37 cellular contexts compared by ENCODE assay signal in genomic region chr15:100166313-100166712, GRCh38.
DNase-seq lines count a peak whose midpoint lies in the region; ATAC-seq, FAIRE-seq and TF ChIP-seq lines count a peak whose summit lies in the region.
"Had no signal": no experiment of that assay in that cellular context is flagged by ENCODE, and none has a peak within 500 bp of the region (broad histone marks: within the 10 kb centered on the region; RNA-seq: fewer than 3 reads in every experiment).

No MANE protein-coding gene starts in this region.

- no peaks in the 10 kb centered on the region for H3K36me3 Mint-ChIP-seq in activated naive CD4-positive, alpha-beta T cell treated with anti-CD3 and anti-CD28 coated beads, Interleukin-2, amount 10 ng/mL, durations not matched to agents 7 days and 5 days
- H3K36me3 Mint-ChIP-seq in T-helper 2 cell treated with Interferon-gamma antibody and Interleukin-4, amounts not matched to agents 5 μg/mL and 100 μg/mL, for 36 hours (ENCODE audit: low read depth): no peaks in the 10 kb centered on the region
- H3K36me3 Mint-ChIP-seq: CD14-positive monocyte; CD4-positive, CD25-positive, alpha-beta regulatory T cell; CD8-positive, alpha-beta T cell had no signal

- H3K36me3 ChIP-seq in PC-3 (ENCODE audit: low read depth, low read length) (no peaks in the 10 kb centered on the region; the same call in 1 of the 2 replicates), RWPE2 (ENCODE audit: low read depth) (no peaks in the 10 kb centered on the region), bronchial epithelial cell (ENCODE audit: control insufficient read depth, insufficient read depth, low read length) (no peaks in the 10 kb centered on the region), hepatocyte (replicated peaks; ENCODE audit: insufficient read depth, low read depth) (no peaks in the 10 kb centered on the region)
- H3K36me3 ChIP-seq: BE2C; BLaER1; BLaER1 treated with 17β-estradiol and CSF1 and Interleukin-3, amounts not matched to agents 10 nM and 100 nM had no signal

- H3K79me2 ChIP-seq in PC-3 (ENCODE audit: low read length) (no peaks in the 10 kb centered on the region), hepatocyte (no peaks in the 10 kb centered on the region)

- intact Hi-C loops in PC-3 (cut with micrococcal nuclease): no loop called here

- TF ChIP-seq CTCF in PC-3 (conservative IDR thresholded peaks at IDR 0.05; ENCODE audit: low read depth, low read length): no peak
- no peak for TF ChIP-seq CTCF in RWPE2 (IDR thresholded peaks at IDR 0.05; ENCODE audit: poor library complexity, severe bottlenecking)
- TF ChIP-seq CTCF in bronchial epithelial cell (IDR thresholded peaks at IDR 0.05; ENCODE audit: insufficient read depth, low read length, severe bottlenecking): no peak
- no peak for TF ChIP-seq CTCF in hepatocyte (IDR thresholded peaks at IDR 0.05; ENCODE audit: poor library complexity)

- DNase-seq in PC-3 (peak; percentile 59), RWPE2 (ENCODE audit: low spot score) (no peak), bronchial epithelial cell (ENCODE audit: low read depth) (peak; percentile 15), hepatocyte (ENCODE audit: low spot score) (no peak)
- DNase-seq in activated CD4-positive, CD25-positive, alpha-beta regulatory T cell treated with anti-CD3 and anti-CD28 coated beads, Interleukin-2, amount 50 U/mL, for 72 hours: no peak
- DNase-seq in activated naive CD4-positive, alpha-beta T cell treated with anti-CD3 and anti-CD28 coated beads, Interleukin-2, amount 10 ng/mL, durations not matched to agents 7 days and 5 days: no peak
- no peak for DNase-seq in T-helper 2 cell treated with Interferon-gamma antibody and Interleukin-4, amounts not matched to agents 5 μg/mL and 100 μg/mL, for 36 hours (ENCODE audit: low spot score)
- DNase-seq: 8988T; ACHN; AML-193; BE2C; C1 segment of cervical spinal cord; Caco-2; Calu3; CD4-positive, alpha-beta memory T cell; CD4-positive, alpha-beta T cell; CD4-positive, CD25-positive, alpha-beta regulatory T cell; CD8-positive, alpha-beta memory T cell; COR-L47; DMS 273 treated with DMSO at 0.1 percent for 48 hours; DMS153; DMS53; DMS79; DMS79 treated with DMSO at 0.1 percent for 48 hours; DND-41; EL had no signal

- peak overlapping the region; percentile 36 for H3K4me2 ChIP-seq in PC-3 (ENCODE audit: low read length)
- H3K4me2 ChIP-seq in hepatocyte: no peak overlapping the region
- H3K4me2 ChIP-seq: A549; BLaER1; BLaER1 treated with 17β-estradiol and CSF1 and Interleukin-3, amounts not matched to agents 10 nM and 100 nM had no signal

- H2AFZ ChIP-seq in PC-3 (ENCODE audit: low read length) (no peak overlapping the region), hepatocyte (no peak overlapping the region)

- BruUV-seq in PC-3 (replicated peaks; lab: Mats Ljungman, UMichigan): no TSS peak

- peaks cover 2% of the 10 kb centered on the region for H3K4me1 Mint-ChIP-seq in activated naive CD4-positive, alpha-beta T cell treated with anti-CD3 and anti-CD28 coated beads, Interleukin-2, amount 10 ng/mL, durations not matched to agents 7 days and 5 days
- H3K4me1 Mint-ChIP-seq in T-helper 2 cell treated with Interferon-gamma antibody and Interleukin-4, amounts not matched to agents 5 μg/mL and 100 μg/mL, for 36 hours (ENCODE audit: low read depth): peaks cover 2% of the 10 kb centered on the region
- H3K4me1 Mint-ChIP-seq: B cell; CD14-positive monocyte; CD4-positive, CD25-positive, alpha-beta regulatory T cell had no signal

- no peak for FAIRE-seq in bronchial epithelial cell (lab: Jason Lieb, UNC)
- FAIRE-seq: A204.1, A549, D721Med had no signal

- peaks cover 14% of the 10 kb centered on the region for H3K4me1 ChIP-seq in PC-3 (ENCODE audit: insufficient read depth, low read length)
- no peaks in the 10 kb centered on the region for H3K4me1 ChIP-seq in RWPE2 (ENCODE audit: insufficient read depth, poor library complexity, severe bottlenecking)
- no peaks in the 10 kb centered on the region for H3K4me1 ChIP-seq in hepatocyte (ENCODE audit: insufficient read depth)
- H3K4me1 ChIP-seq: A549, BE2C, Caco-2 had no signal

- 68% methylated on average over 1 of the region's 1 CpG for WGBS in hepatocyte (ENCODE audit: low lambda C conversion rate, missing lambda C conversion rate)

- H3K27ac ChIP-seq in PC-3 (ENCODE audit: low read length) (no peak overlapping the region; the same call in 1 of the 2 replicates), RWPE2 (ENCODE audit: poor library complexity, severe bottlenecking) (no peak overlapping the region), hepatocyte (peak overlapping the region; percentile 64)
- H3K27ac ChIP-seq: 22Rv1; A549; BLaER1; BLaER1 treated with 17β-estradiol and CSF1 and Interleukin-3, amounts not matched to agents 10 nM and 100 nM; C4-2B had no signal

- H3K27me3 ChIP-seq in PC-3 (ENCODE audit: low read length): no peaks in the 10 kb centered on the region
- H3K27me3 ChIP-seq in RWPE2 (ENCODE audit: insufficient read depth, poor library complexity, severe bottlenecking): no peaks in the 10 kb centered on the region
- H3K27me3 ChIP-seq in bronchial epithelial cell (ENCODE audit: control insufficient read depth, insufficient read depth, low read length): no peaks in the 10 kb centered on the region
- no peaks in the 10 kb centered on the region for H3K27me3 ChIP-seq in hepatocyte
- H3K27me3 ChIP-seq: BE2C; BLaER1; BLaER1 treated with 17β-estradiol and CSF1 and Interleukin-3, amounts not matched to agents 10 nM and 100 nM had no signal

- POLR2A ChIA-PET in PC-3 (lab: Charles Lee; ENCODE audit: unreplicated experiment): no interaction called here

- H3K27ac Mint-ChIP-seq in activated naive CD4-positive, alpha-beta T cell treated with anti-CD3 and anti-CD28 coated beads, Interleukin-2, amount 10 ng/mL, durations not matched to agents 7 days and 5 days: no peak overlapping the region
- no peak overlapping the region for H3K27ac Mint-ChIP-seq in T-helper 2 cell treated with Interferon-gamma antibody and Interleukin-4, amounts not matched to agents 5 μg/mL and 100 μg/mL, for 36 hours
- H3K27ac Mint-ChIP-seq: B cell; CD14-positive monocyte; CD4-positive, alpha-beta memory T cell; CD4-positive, alpha-beta T cell; CD4-positive, CD25-positive, alpha-beta regulatory T cell; CD8-positive, alpha-beta memory T cell; CD8-positive, alpha-beta T cell had no signal

- no peak overlapping the region for H3K4me3 Mint-ChIP-seq in activated naive CD4-positive, alpha-beta T cell treated with anti-CD3 and anti-CD28 coated beads, Interleukin-2, amount 10 ng/mL, durations not matched to agents 7 days and 5 days
- no peak overlapping the region for H3K4me3 Mint-ChIP-seq in T-helper 2 cell treated with Interferon-gamma antibody and Interleukin-4, amounts not matched to agents 5 μg/mL and 100 μg/mL, for 36 hours
- H3K4me3 Mint-ChIP-seq: B cell; CD14-positive monocyte; CD4-positive, alpha-beta memory T cell; CD4-positive, alpha-beta T cell; CD4-positive, CD25-positive, alpha-beta regulatory T cell; CD8-positive, alpha-beta memory T cell; CD8-positive, alpha-beta T cell had no signal

- no peak overlapping the region for H3K9ac ChIP-seq in PC-3 (ENCODE audit: low read length)
- H3K9ac ChIP-seq: BLaER1; BLaER1 treated with 17β-estradiol and CSF1 and Interleukin-3, amounts not matched to agents 10 nM and 100 nM had no signal

- H3K27me3 Mint-ChIP-seq in activated naive CD4-positive, alpha-beta T cell treated with anti-CD3 and anti-CD28 coated beads, Interleukin-2, amount 10 ng/mL, durations not matched to agents 7 days and 5 days: no peaks in the 10 kb centered on the region
- H3K27me3 Mint-ChIP-seq in T-helper 2 cell treated with Interferon-gamma antibody and Interleukin-4, amounts not matched to agents 5 μg/mL and 100 μg/mL, for 36 hours (ENCODE audit: low read depth): no peaks in the 10 kb centered on the region
- H3K27me3 Mint-ChIP-seq: CD4-positive, alpha-beta memory T cell; CD4-positive, alpha-beta T cell; CD4-positive, CD25-positive, alpha-beta regulatory T cell had no signal

- no peaks in the 10 kb centered on the region for H3K9me3 Mint-ChIP-seq in activated naive CD4-positive, alpha-beta T cell treated with anti-CD3 and anti-CD28 coated beads, Interleukin-2, amount 10 ng/mL, durations not matched to agents 7 days and 5 days
- H3K9me3 Mint-ChIP-seq in T-helper 2 cell treated with Interferon-gamma antibody and Interleukin-4, amounts not matched to agents 5 μg/mL and 100 μg/mL, for 36 hours: no peaks in the 10 kb centered on the region
- H3K9me3 Mint-ChIP-seq: CD4-positive, alpha-beta T cell had no signal

- peak; percentile 88 for ATAC-seq in PC-3
- ATAC-seq in RWPE2 (ENCODE audit: low read depth): peak; percentile 24; the same call in 1 of the 3 replicates
- no peak for ATAC-seq in GM21381 (IDR thresholded peaks at IDR 0.05; ENCODE audit: unreplicated experiment)
- ATAC-seq: A549; CD8-positive, alpha-beta T cell had no signal

- H4K20me1 ChIP-seq in PC-3 (ENCODE audit: low read length): no peaks in the 10 kb centered on the region
- no peaks in the 10 kb centered on the region for H4K20me1 ChIP-seq in hepatocyte (ENCODE audit: insufficient read depth, poor library complexity, severe bottlenecking)
- H4K20me1 ChIP-seq: BLaER1; BLaER1 treated with 17β-estradiol and CSF1 and Interleukin-3, amounts not matched to agents 10 nM and 100 nM had no signal

- CTCF ChIA-PET in PC-3 (lab: Charles Lee): no interaction called here
- CTCF ChIA-PET in activated naive CD4-positive, alpha-beta T cell treated with anti-CD3 and anti-CD28 coated beads, Interleukin-2, amount 10 ng/mL, durations not matched to agents 7 days and 5 days (lab: Charles Lee): no interaction called here

- no peaks in the 10 kb centered on the region for H3K9me2 ChIP-seq in PC-3 (replicated peaks; ENCODE audit: low read length)
- no peaks in the 10 kb centered on the region for H3K9me2 ChIP-seq in hepatocyte (replicated peaks; ENCODE audit: insufficient read depth)

- H3K4me3 ChIP-seq in PC-3 (ENCODE audit: low read length): no peak overlapping the region
- no peak overlapping the region for H3K4me3 ChIP-seq in RWPE2 (ENCODE audit: severe bottlenecking)
- no peak overlapping the region for H3K4me3 ChIP-seq in bronchial epithelial cell (ENCODE audit: low read depth, low read length)
- no peak overlapping the region for H3K4me3 ChIP-seq in hepatocyte
- H3K4me3 ChIP-seq: A549; BLaER1; BLaER1 treated with 17β-estradiol and CSF1 and Interleukin-3, amounts not matched to agents 10 nM and 100 nM had no signal

- H3K9me3 ChIP-seq in PC-3 (ENCODE audit: low read length) (no peaks in the 10 kb centered on the region), RWPE2 (ENCODE audit: severe bottlenecking) (no peaks in the 10 kb centered on the region), hepatocyte (ENCODE audit: low read depth) (no peaks in the 10 kb centered on the region)
- H3K9me3 ChIP-seq: A549, BE2C, Caco-2 had no signal

- no peaks in the 10 kb centered on the region for H3F3A ChIP-seq in PC-3 (ENCODE audit: low read length, unreplicated experiment)

Comparison
In these comparisons a context has a peak if more than half of its experiments do, and no peak if none do; other contexts are left out.
1. DNase-seq: peak in PC-3 (single experiment) and bronchial epithelial cell (single experiment); none in RWPE2 (single experiment), hepatocyte (single experiment), activated CD4-positive, CD25-positive, alpha-beta regulatory T cell treated with anti-CD3 and anti-CD28 coated beads, Interleukin-2, amount 50 U/mL, for 72 hours (single experiment), activated naive CD4-positive, alpha-beta T cell treated with anti-CD3 and anti-CD28 coated beads, Interleukin-2, amount 10 ng/mL, durations not matched to agents 7 days and 5 days (single experiment) and T-helper 2 cell treated with Interferon-gamma antibody and Interleukin-4, amounts not matched to agents 5 μg/mL and 100 μg/mL, for 36 hours (single experiment).